ENCODE assay signal across 8 cellular contexts in genomic region chr11:134037093-134037908, GRCh38. TPM values are rescaled to one million over a fixed set of nuclear protein-coding genes. Genes with fewer than 3 reads are reported as not detected.
DNase-seq lines count a peak whose midpoint lies in the region; ATAC-seq and TF ChIP-seq lines count a peak whose summit lies in the region.

No MANE protein-coding gene starts in this region.

- H3K9me3 ChIP-seq in body of pancreas (no peaks in the 10 kb centered on the region), iPS-18a (ENCODE audit: control insufficient read depth, low read depth, low read length) (no peaks in the 10 kb centered on the region)

- H3K4me1 ChIP-seq in body of pancreas (peaks cover 49% of the 10 kb centered on the region), iPS-18a (ENCODE audit: control insufficient read depth, low read depth, low read length) (peaks cover 29% of the 10 kb centered on the region)

- peak overlapping the region; percentile 36 for H3K9ac ChIP-seq in iPS-18a (ENCODE audit: low read length)

- TF ChIP-seq CTCF in body of pancreas (IDR thresholded peaks at IDR 0.05): no peak

- peak overlapping the region; percentile 85 to 96 (median 89) for H3K27ac ChIP-seq in body of pancreas
- H3K27ac ChIP-seq in iPS-18a (ENCODE audit: low read length): no peak overlapping the region
- peak overlapping the region; percentile 55 to 95 (median 88) for H3K27ac ChIP-seq in skin epidermis

- DNase-seq in AG20443 (ENCODE audit: low spot score) (peak; percentile 74), T follicular helper cell (ENCODE audit: low read depth) (peak; percentile 40), body of pancreas (peak; percentile 73 to 78 (median 74)), middle frontal gyrus (ENCODE audit: extremely low spot score, low spot score) (no peak)

- ATAC-seq in GM19351 (IDR thresholded peaks at IDR 0.05; ENCODE audit: unreplicated experiment) (peak; percentile 71), HG03460 (IDR thresholded peaks at IDR 0.05; ENCODE audit: unreplicated experiment) (peak; percentile 59), body of pancreas (peak; percentile 49)

- 1% methylated on average over 23 to 42 of the region's 51 CpGs for WGBS in body of pancreas, 2 donors

- H3K4me3 ChIP-seq in body of pancreas (peak overlapping the region; percentile 24 to 46), iPS-18a (ENCODE audit: low read length) (peak overlapping the region; percentile 75), skin epidermis (peak overlapping the region; percentile 50 to 59 (median 52))

- H3K36me3 ChIP-seq in body of pancreas (replicated peaks in 1 of 2; ENCODE audit: insufficient read depth in 1 of 2, low read depth in 2 of 2) (no peaks in the 10 kb centered on the region), iPS-18a (ENCODE audit: control insufficient read depth, low read depth, low read length) (no peaks in the 10 kb centered on the region)

- peak; percentile 41 to 72 (median 64) for TF ChIP-seq POLR2A in body of pancreas (IDR thresholded peaks at IDR 0.05)

- intact Hi-C loops in body of pancreas (cut with DNase I): no loop called here

- H3K27me3 ChIP-seq in body of pancreas (no peaks in the 10 kb centered on the region), iPS-18a (ENCODE audit: control insufficient read depth, insufficient read depth, low read length) (no peaks in the 10 kb centered on the region)

RNA-seq across cellular contexts. Expression of gene JAM3, which starts 31.6 kb away (rescaled TPM):
- total RNA-seq in body of pancreas: 10 to 100 TPM in 1 of 2 donors, 1 to 10 TPM in 1; 9.6 to 13.2 TPM
